8 cellular contexts compared by ENCODE assay signal in genomic region chr3:51682079-51682478, GRCh38. TPM values are rescaled to one million over a fixed set of nuclear protein-coding genes. Genes with fewer than 3 reads are reported as not detected.
DNase-seq lines count a peak whose midpoint lies in the region; ATAC-seq and TF ChIP-seq lines count a peak whose summit lies in the region.

No MANE protein-coding gene starts in this region.

- 44 to 45% methylated on average over 4 of the region's 4 CpGs for WGBS in testis, 2 donors

- peak overlapping the region; percentile 14 for H3K27ac Mint-ChIP-seq in neural progenitor cell

- H3K36me3 ChIP-seq in Panc1 (ENCODE audit: control insufficient read depth, insufficient read depth, low read length) = no peaks in the 10 kb centered on the region
- peaks cover 3% of the 10 kb centered on the region for H3K36me3 ChIP-seq in fibroblast of lung (ENCODE audit: control insufficient read depth, insufficient read depth, low read length)
- no peaks in the 10 kb centered on the region for H3K36me3 ChIP-seq in neural progenitor cell
- H3K36me3 ChIP-seq in testis (ENCODE audit: low read depth, missing control alignments) = no peaks in the 10 kb centered on the region

- H3K4me1 ChIP-seq in Panc1 (ENCODE audit: control insufficient read depth, insufficient read depth, low read length) (no peaks in the 10 kb centered on the region), fibroblast of lung (ENCODE audit: control insufficient read depth, extremely low read depth, insufficient read depth, low read length) (no peaks in the 10 kb centered on the region), neural progenitor cell (no peaks in the 10 kb centered on the region), testis (peaks cover 37% of the 10 kb centered on the region)

- H3K36me3 Mint-ChIP-seq in activated T-cell treated with anti-CD3 and anti-CD28 coated beads, Interleukin-2, amount 50 U/mL, for 4 hours (ENCODE audit: insufficient read depth) = peaks cover 23% of the 10 kb centered on the region
- H3K36me3 Mint-ChIP-seq in neural progenitor cell = peaks cover 5% of the 10 kb centered on the region

- peak overlapping the region; percentile 42 for H3K4me3 Mint-ChIP-seq in activated T-cell treated with anti-CD3 and anti-CD28 coated beads, Interleukin-2, amount 50 U/mL, for 4 hours
- H3K4me3 Mint-ChIP-seq in neural progenitor cell = no peak overlapping the region

- intact Hi-C loops in Panc1 (cut with micrococcal nuclease; ENCODE audit: unreplicated experiment) = loop anchor here (5.0 kb wide), 1 partner anchor 180 kb away; the partner anchor contains the start of gene DCAF1
- intact Hi-C loops in testis (cut with DNase I; ENCODE audit: low total_unique reads) = no loop called here

- no peaks in the 10 kb centered on the region for H3K27me3 ChIP-seq in Panc1 (ENCODE audit: control insufficient read depth, insufficient read depth, low read length)
- no peaks in the 10 kb centered on the region for H3K27me3 ChIP-seq in fibroblast of lung (ENCODE audit: control insufficient read depth, insufficient read depth, low read length)
- H3K27me3 ChIP-seq in neural progenitor cell = no peaks in the 10 kb centered on the region
- no peaks in the 10 kb centered on the region for H3K27me3 ChIP-seq in testis

- in situ Hi-C loops in Panc1 (cut with HindIII; ENCODE audit: low pct_unique_long_range_greater_than_20kb, low sequenced_read_pairs) = no loop called here

- H3K4me2 ChIP-seq in fibroblast of lung (ENCODE audit: extremely low read depth, insufficient read depth, low read length) (no peak overlapping the region), neural progenitor cell (no peak overlapping the region)

- no peaks in the 10 kb centered on the region for H3K9me3 Mint-ChIP-seq in activated T-cell treated with anti-CD3 and anti-CD28 coated beads, Interleukin-2, amount 50 U/mL, for 4 hours
- H3K9me3 Mint-ChIP-seq in neural progenitor cell = no peaks in the 10 kb centered on the region

- BruUV-seq in Panc1 (replicated peaks; lab: Mats Ljungman, UMichigan) = no TSS peak

- H3K9me3 ChIP-seq in Panc1 (ENCODE audit: control insufficient read depth, insufficient read depth, low read depth, low read length) (no peaks in the 10 kb centered on the region), fibroblast of lung (ENCODE audit: control insufficient read depth, insufficient read depth, low read depth, low read length) (no peaks in the 10 kb centered on the region), neural progenitor cell (ENCODE audit: low read depth) (no peaks in the 10 kb centered on the region), testis (no peaks in the 10 kb centered on the region)

- TF ChIP-seq CTCF in Panc1 (IDR thresholded peaks at IDR 0.05) (peak; percentile 74; the same call in 1 of the 2 replicates), fibroblast of lung (conservative IDR thresholded peaks at IDR 0.05 in 1 of 2, IDR thresholded peaks at IDR 0.05 in 1 of 2; ENCODE audit: low read depth in 1 of 2, low read length in 2 of 2) (peak; percentile 78 to 90), neural progenitor cell (IDR thresholded peaks at IDR 0.05) (peak; percentile 73), testis (IDR thresholded peaks at IDR 0.05) (peak; percentile 56 to 85 (median 74))

- no peaks in the 10 kb centered on the region for H3K27me3 Mint-ChIP-seq in activated T-cell treated with anti-CD3 and anti-CD28 coated beads, Interleukin-2, amount 50 U/mL, for 4 hours (ENCODE audit: low read depth)
- peaks cover 3% of the 10 kb centered on the region for H3K27me3 Mint-ChIP-seq in neural progenitor cell (ENCODE audit: insufficient read depth, low read depth)

- H3K27ac ChIP-seq in Panc1 (ENCODE audit: low read length) (no peak overlapping the region), fibroblast of lung (ENCODE audit: insufficient read depth, low read length) (no peak overlapping the region), neural progenitor cell (no peak overlapping the region), testis (no peak overlapping the region)

- ATAC-seq in GM21367 (IDR thresholded peaks at IDR 0.05; ENCODE audit: unreplicated experiment) (peak; percentile 80), Panc1 (peak; percentile 92)
- ATAC-seq in activated T-cell treated with anti-CD3 and anti-CD28 coated beads, Interleukin-2, amount 50 U/mL, for 4 hours = peak; percentile 81 to 82

- H2AFZ ChIP-seq in fibroblast of lung (ENCODE audit: low read length) = no peak overlapping the region
- peak overlapping the region; percentile 20 for H2AFZ ChIP-seq in neural progenitor cell (replicated peaks)

- H3F3A ChIP-seq in neural progenitor cell (ENCODE audit: low read depth) = no peaks in the 10 kb centered on the region

- no peaks in the 10 kb centered on the region for H3K79me2 ChIP-seq in fibroblast of lung (ENCODE audit: control insufficient read depth, insufficient read depth, low read length)
- H3K79me2 ChIP-seq in neural progenitor cell (ENCODE audit: low read depth) = no peaks in the 10 kb centered on the region

- H3K9ac ChIP-seq in fibroblast of lung (ENCODE audit: insufficient read depth, low read length) (no peak overlapping the region), neural progenitor cell (no peak overlapping the region)

- DNase-seq in DMS53 (lab: John Stamatoyannopoulos, UW) = peak; percentile 70
- DNase-seq in HS-27A (ENCODE audit: low read depth) = peak; percentile 69
- DNase-seq in Panc1 (ENCODE audit: low read depth, low spot score) = peak; percentile 76
- peak; percentile 63 for DNase-seq in activated T-cell treated with anti-CD3 and anti-CD28 coated beads, Interleukin-2, amount 50 U/mL, for 4 hours
- DNase-seq in fibroblast of lung (ENCODE audit: low read depth in 2 of 2) = peak; percentile 74 to 84
- DNase-seq in neural progenitor cell (ENCODE audit: low spot score) = peak; percentile 85
- DNase-seq in testis = peak; percentile 90

- TF ChIP-seq POLR2A in testis (IDR thresholded peaks at IDR 0.05) = no peak

- H4K20me1 ChIP-seq in fibroblast of lung (ENCODE audit: control insufficient read depth, extremely low read depth, insufficient read depth, low read length) = no peaks in the 10 kb centered on the region
- H4K20me1 ChIP-seq in neural progenitor cell (ENCODE audit: low read depth) = no peaks in the 10 kb centered on the region

- H3K4me3 ChIP-seq in Panc1 (ENCODE audit: low read depth in 2 of 2, low read length in 2 of 2) (no peak overlapping the region), fibroblast of lung (replicated peaks in 1 of 4; ENCODE audit: control extremely low read depth in 1 of 4, insufficient read depth in 1 of 4, low read depth in 3 of 4, low read length in 4 of 4) (no peak overlapping the region), neural progenitor cell (no peak overlapping the region), testis (no peak overlapping the region)

- POLR2A ChIA-PET in Panc1 (lab: Charles Lee) = interaction anchor here (0.6 kb wide), 2 partner anchors 18 to 250 kb away, joined by 3 to 5 read pairs; no protein-coding TSS in a partner anchor

- H3K4me1 Mint-ChIP-seq in activated T-cell treated with anti-CD3 and anti-CD28 coated beads, Interleukin-2, amount 50 U/mL, for 4 hours (ENCODE audit: low read depth) = peaks cover 97% of the 10 kb centered on the region
- H3K4me1 Mint-ChIP-seq in neural progenitor cell = peaks cover 15% of the 10 kb centered on the region

- CTCF ChIA-PET in Panc1 (lab: Charles Lee) = interaction anchor here (0.6 to 1.1 kb wide), 5 partner anchors 9 to 182 kb away, joined by 3 to 12 read pairs (median 7); partner anchors contain the start of gene DCAF1

RNA-seq across cellular contexts. Expression of gene TEX264, which starts 11.0 kb away (rescaled TPM):
- 45.8 TPM for total RNA-seq in Panc1 (2021; ENCODE audit: unreplicated experiment)
- 60.7 TPM for polyA plus RNA-seq in Panc1 (2012; ENCODE audit: insufficient read length)
- 10 to 100 TPM; 37.8 to 42.5 (median 38.9) TPM for total RNA-seq in activated T-cell treated with anti-CD3 and anti-CD28 coated beads, Interleukin-2, amount 50 U/mL, for 4 hours
- 51.0 and 54.4 TPM in 2 replicates for total RNA-seq in fibroblast of lung
- polyA plus RNA-seq in fibroblast of lung = 34.3 and 44.1 TPM in 2 replicates
- 34.4 and 44.2 TPM in 2 replicates for polyA plus RNA-seq in fibroblast of lung (2012)
- 87.4 and 115 TPM in 2 replicates for polyA minus RNA-seq in fibroblast of lung (ENCODE audit: low replicate concordance)
- 0.54 and 2.8 TPM in 2 replicates for total RNA-seq in neural progenitor cell (ENCODE audit: low replicate concordance)
- total RNA-seq in testis = 100 to 1,000 TPM; 241 to 251 TPM
- polyA plus RNA-seq in testis (ENCODE audit: insufficient read depth, low read depth, low replicate concordance) = 252 TPM

RNA-seq across cellular contexts. Expression of gene GRM2, which starts 24.8 kb away (rescaled TPM):
- total RNA-seq in Panc1 (2021; ENCODE audit: unreplicated experiment) = 0.21 TPM
- 0.10 TPM for polyA plus RNA-seq in Panc1 (2012; ENCODE audit: insufficient read length)
- 1 to 10 TPM in 2 of 3 donors, under 1 TPM in 1; 0.84 to 1.2 (median 1.0) TPM for total RNA-seq in activated T-cell treated with anti-CD3 and anti-CD28 coated beads, Interleukin-2, amount 50 U/mL, for 4 hours
- total RNA-seq in fibroblast of lung = under 0.01 TPM in 2 replicates
- 0.02 and 0.06 TPM in 2 replicates for polyA plus RNA-seq in fibroblast of lung
- 0.06 TPM in 1 of 2 replicates, not detected in the other for polyA plus RNA-seq in fibroblast of lung (2012)
- not detected in 2 replicates for polyA minus RNA-seq in fibroblast of lung (ENCODE audit: low replicate concordance)
- 1.9 and 4.9 TPM in 2 replicates for total RNA-seq in neural progenitor cell (ENCODE audit: low replicate concordance)
- total RNA-seq in testis = 10 to 100 TPM; 16.9 to 34.7 TPM
- polyA plus RNA-seq in testis (ENCODE audit: insufficient read depth, low read depth, low replicate concordance) = 10.7 TPM

Comparison
In these comparisons a context has a peak if more than half of its experiments do, and no peak if none do; other contexts are left out.
1. RNA of gene TEX264, which starts 11.0 kb away (total RNA-seq): 241 to 251 TPM in testis, 51.0 to 54.4 TPM in fibroblast of lung, 45.8 TPM in Panc1 (single experiment) and 37.8 to 42.5 TPM in activated T-cell treated with anti-CD3 and anti-CD28 coated beads, Interleukin-2, amount 50 U/mL, for 4 hours; 0.54 to 2.8 TPM in neural progenitor cell; every median in the first group is over 10 times any median in the second.
2. Peak in every context shown above with its lines, with median percentiles within 50 percentile points of each other: DNase-seq, ATAC-seq and CTCF ChIP-seq.